Comparison of ENCODE assay signal across 25 cellular contexts in genomic region chr10:130192276-130192848, GRCh38. TPM values are rescaled to one million over a fixed set of nuclear protein-coding genes. Genes with fewer than 3 reads are reported as not detected.
DNase-seq lines count a peak whose midpoint lies in the region; ATAC-seq and TF ChIP-seq lines count a peak whose summit lies in the region.
"Had no signal": no experiment of that assay in that cellular context is flagged by ENCODE, and none has a peak within 500 bp of the region (broad histone marks: within the 10 kb centered on the region; RNA-seq: fewer than 3 reads in every experiment).

No MANE protein-coding gene starts in this region.

- no peaks in the 10 kb centered on the region for H3K9me3 ChIP-seq in mammary epithelial cell (replicated peaks; ENCODE audit: insufficient read depth, low read length)

- H4K20me1 ChIP-seq in mammary epithelial cell (ENCODE audit: insufficient read depth, low read length) = no peaks in the 10 kb centered on the region

- no peaks in the 10 kb centered on the region for H3K79me2 ChIP-seq in mammary epithelial cell (ENCODE audit: insufficient read depth, low read length)

- H3K27ac ChIP-seq in mammary epithelial cell (ENCODE audit: insufficient read depth, low read depth, low read length) = no peak overlapping the region
- H3K27ac ChIP-seq: SK-N-MC had no signal

- CTCF ChIA-PET in MCF 10A (lab: Yijun Ruan, JAX) (no interaction called here), mammary epithelial cell (lab: Charles Lee; ENCODE audit: low non-redundant PET) (no interaction called here)

- dilution Hi-C loops in mammary epithelial cell (cut with HindIII; ENCODE audit: low sequenced_read_pairs) = no loop called here

- no peak overlapping the region for H2AFZ ChIP-seq in mammary epithelial cell (ENCODE audit: low read depth, low read length)
- H2AFZ ChIP-seq: GM23338 had no signal

- H3K36me3 Mint-ChIP-seq in MCF 10A (ENCODE audit: insufficient read depth, unreplicated experiment) (peaks cover 19% of the 10 kb centered on the region), brain (no peaks in the 10 kb centered on the region), natural killer cell (no peaks in the 10 kb centered on the region)

- no peak overlapping the region for H3K4me3 ChIP-seq in mammary epithelial cell (replicated peaks in 1 of 3; ENCODE audit: insufficient read depth in 1 of 3, low read depth in 2 of 3, low read length in 3 of 3)
- H3K4me3 ChIP-seq: GM23338, SK-N-MC had no signal

- ATAC-seq in natural killer cell (no peak), HG02798 (IDR thresholded peaks at IDR 0.05; ENCODE audit: poor library complexity, unreplicated experiment) (no peak)
- ATAC-seq: GM23338 had no signal

- H3K4me2 ChIP-seq in mammary epithelial cell (ENCODE audit: insufficient read depth, low read depth, low read length) = no peak overlapping the region
- H3K4me2 ChIP-seq: GM23338 had no signal

- WGBS in mammary epithelial cell (ENCODE audit: low coverage, missing lambda C conversion rate) = 98% methylated on average over 9 of the region's 10 CpGs

- DNase-seq in MCF 10A (ENCODE audit: unreplicated experiment) (no peak), mammary epithelial cell (no peak), natural killer cell (no peak), NCI-H2196 (lab: John Stamatoyannopoulos, UW; ENCODE audit: unreplicated experiment) (no peak), NCI-H1436 (lab: John Stamatoyannopoulos, UW) (no peak), NCI-H524 (lab: John Stamatoyannopoulos, UW) (no peak)
- DNase-seq: 8988T, C1 segment of cervical spinal cord, DMS 273 treated with DMSO at 0.1 percent for 48 hours, DMS79 treated with DMSO at 0.1 percent for 48 hours, HCEC 1CT, IMR-90, MV-4-11, NCI-H1105 treated with DMSO at 0.1 percent for 48 hours, NCI-H1694, NCI-H2081 treated with DMSO at 0.1 percent for 48 hours, NCI-H2171 treated with DMSO at 0.1 percent for 48 hours, NCI-H446, NCI-H526 treated with DMSO at 0.1 percent for 48 hours, RPMI8226, SHP77 treated with DMSO at 0.1 percent for 48 hours had no signal

- no peaks in the 10 kb centered on the region for H3K27me3 Mint-ChIP-seq in MCF 10A (ENCODE audit: insufficient read depth, unreplicated experiment)
- H3K27me3 Mint-ChIP-seq in brain = peaks cover 11% of the 10 kb centered on the region
- H3K27me3 Mint-ChIP-seq in natural killer cell (ENCODE audit: low read depth in 2 of 2) = peaks cover 0 to 12% of the 10 kb centered on the region in 2 donors

- H3K36me3 ChIP-seq in mammary epithelial cell (ENCODE audit: insufficient read depth, low read length) = peaks cover 2% of the 10 kb centered on the region

- in situ Hi-C loops in mammary epithelial cell (cut with MboI; ENCODE audit: low sequenced_read_pairs in 2 of 2) = no loop called here

- POLR2A ChIA-PET in MCF 10A (lab: Yijun Ruan, JAX) = no interaction called here

- H3K9me3 Mint-ChIP-seq in MCF 10A (ENCODE audit: unreplicated experiment) = no peaks in the 10 kb centered on the region
- no peaks in the 10 kb centered on the region for H3K9me3 Mint-ChIP-seq in brain
- H3K9me3 Mint-ChIP-seq in natural killer cell = no peaks in the 10 kb centered on the region

- TF ChIP-seq CTCF in MCF 10A (IDR thresholded peaks at IDR 0.05; ENCODE audit: unreplicated experiment) (no peak), mammary epithelial cell (conservative IDR thresholded peaks at IDR 0.05 in 1 of 2, IDR thresholded peaks at IDR 0.05 in 1 of 2; ENCODE audit: extremely low read depth in 1 of 2, insufficient read depth in 1 of 2, low read depth in 1 of 2, low read length in 2 of 2) (no peak), brain (conservative IDR thresholded peaks at IDR 0.05) (no peak), natural killer cell (IDR thresholded peaks at IDR 0.05) (no peak)

- H3K4me1 Mint-ChIP-seq in MCF 10A (ENCODE audit: insufficient read depth, unreplicated experiment) (peaks cover 6% of the 10 kb centered on the region), brain (peaks cover 28% of the 10 kb centered on the region), natural killer cell (peaks cover 4% of the 10 kb centered on the region in 2 donors)

- no peaks in the 10 kb centered on the region for H3K27me3 ChIP-seq in mammary epithelial cell (ENCODE audit: insufficient read depth, low read length)

- BruUV-seq in MCF 10A (replicated peaks; lab: Mats Ljungman, UMichigan) (no TSS peak), mammary epithelial cell (replicated peaks; lab: Mats Ljungman, UMichigan) (no TSS peak)

- intact Hi-C loops in MCF 10A (cut with micrococcal nuclease) (no loop called here), mammary epithelial cell (cut with micrococcal nuclease) (no loop called here), natural killer cell (cut with micrococcal nuclease) (no loop called here)

- H3K9ac ChIP-seq in mammary epithelial cell (ENCODE audit: insufficient read depth, low read length) = no peak overlapping the region

- peaks cover 7% of the 10 kb centered on the region for H3K4me1 ChIP-seq in mammary epithelial cell (ENCODE audit: insufficient read depth, low read length)

- H3K4me3 Mint-ChIP-seq in MCF 10A (ENCODE audit: unreplicated experiment) (peak overlapping the region; percentile 52), brain (peak overlapping the region in 4 of 5 experiments; percentile 52 to 73 (median 69)), natural killer cell (peak overlapping the region; percentile 65)

- H3K27ac Mint-ChIP-seq in MCF 10A (ENCODE audit: low read depth, unreplicated experiment) (no peak overlapping the region), brain (no peak overlapping the region), natural killer cell (no peak overlapping the region)
- H3K27ac Mint-ChIP-seq: GM23338 had no signal

RNA-seq across cellular contexts. Expression of gene GLRX3, which starts 56.2 kb away (rescaled TPM):
- total RNA-seq in MCF 10A (2022) (154 and 177 TPM in 2 replicates), mammary epithelial cell (100 to 1,000 TPM in 1 of 2 donors, 10 to 100 TPM in 1; 77.8 to 151 TPM), natural killer cell (10 to 100 TPM; 33.8 to 51.7 (median 39.1) TPM)
- polyA plus RNA-seq in mammary epithelial cell (123 TPM), brain (ENCODE audit: insufficient read depth, low read depth, low replicate concordance) (69.7 TPM)
- polyA minus RNA-seq in mammary epithelial cell = 56.3 TPM
